In the genomic region with DNA sequence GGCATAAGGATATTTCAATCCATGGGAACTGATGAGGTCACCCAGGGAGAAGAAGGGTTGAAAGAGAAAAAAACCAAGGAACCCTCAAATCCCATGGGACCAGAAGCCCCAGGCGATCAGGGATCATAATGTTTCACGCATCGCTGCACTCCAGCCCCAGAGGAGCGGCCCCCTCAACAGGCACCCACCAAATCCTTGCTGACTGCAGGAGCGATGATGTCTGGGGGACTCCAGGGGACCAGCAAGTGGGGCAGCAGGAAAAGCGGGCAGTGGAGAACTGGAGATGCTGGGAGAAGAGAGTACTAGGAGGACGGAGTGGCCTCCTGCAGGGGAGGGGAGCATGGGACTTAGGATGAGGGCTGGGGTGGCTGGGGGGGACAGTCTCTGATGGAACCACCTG, we compare ENCODE assay signal across 18 cellular contexts. TPM values are rescaled to one million over a fixed set of nuclear protein-coding genes. Genes with fewer than 3 reads are reported as not detected.
DNase-seq lines count a peak whose midpoint lies in the region; ATAC-seq and TF ChIP-seq lines count a peak whose summit lies in the region.
"Had no signal": no experiment of that assay in that cellular context is flagged by ENCODE, and none has a peak within 500 bp of the region (broad histone marks: within the 10 kb centered on the region; RNA-seq: fewer than 3 reads in every experiment).

No MANE protein-coding gene starts in this region.

- H3K27me3 Mint-ChIP-seq in chondrocyte (ENCODE audit: low read depth) (no peaks in the 10 kb centered on the region), neural progenitor cell (ENCODE audit: insufficient read depth, low read depth) (peaks cover 19% of the 10 kb centered on the region)

- no peaks in the 10 kb centered on the region for H4K20me1 ChIP-seq in neural progenitor cell (ENCODE audit: low read depth)

- H3K27me3 ChIP-seq in left ventricle myocardium inferior (ENCODE audit: low read depth) (no peaks in the 10 kb centered on the region), neural progenitor cell (no peaks in the 10 kb centered on the region), aorta (ENCODE audit: control insufficient read depth in 1 of 2, insufficient read depth in 2 of 2, low read length in 1 of 2) (no peaks in the 10 kb centered on the region)

- H2AFZ ChIP-seq in neural progenitor cell (replicated peaks) = no peak overlapping the region
- H2AFZ ChIP-seq: GM23248 had no signal

- no peaks in the 10 kb centered on the region for H3K36me3 Mint-ChIP-seq in chondrocyte (ENCODE audit: low read depth)
- H3K36me3 Mint-ChIP-seq in neural progenitor cell = no peaks in the 10 kb centered on the region
- H3K36me3 Mint-ChIP-seq: IgD-negative memory B cell had no signal

- H3K4me3 Mint-ChIP-seq in chondrocyte (ENCODE audit: unreplicated experiment) (no peak overlapping the region), neural progenitor cell (no peak overlapping the region)
- H3K4me3 Mint-ChIP-seq: CD4-positive, alpha-beta T cell; IgD-negative memory B cell had no signal

- peaks cover 26% of the 10 kb centered on the region for H3K4me1 Mint-ChIP-seq in chondrocyte (ENCODE audit: low read depth)
- H3K4me1 Mint-ChIP-seq in neural progenitor cell = peaks cover 52% of the 10 kb centered on the region
- H3K4me1 Mint-ChIP-seq: IgD-negative memory B cell had no signal

- no peak for ATAC-seq in aorta (ENCODE audit: low FRiP score)
- no peak for ATAC-seq in GM19455 (IDR thresholded peaks at IDR 0.05; ENCODE audit: unreplicated experiment)
- no peak for ATAC-seq in HG03342 (IDR thresholded peaks at IDR 0.05; ENCODE audit: unreplicated experiment)

- H3K27ac ChIP-seq in left ventricle myocardium inferior (replicated peaks) (no peak overlapping the region), neural progenitor cell (no peak overlapping the region), aorta (ENCODE audit: low read depth in 1 of 2, low read length in 2 of 2) (no peak overlapping the region)
- H3K27ac ChIP-seq: 22Rv1, GM23248 had no signal

- no peak overlapping the region for H3K27ac Mint-ChIP-seq in chondrocyte (ENCODE audit: unreplicated experiment)
- H3K27ac Mint-ChIP-seq in neural progenitor cell = peak overlapping the region; percentile 72
- H3K27ac Mint-ChIP-seq: CD4-positive, alpha-beta T cell; IgD-negative memory B cell had no signal

- no peaks in the 10 kb centered on the region for H3K79me2 ChIP-seq in neural progenitor cell (ENCODE audit: low read depth)

- no peak overlapping the region for H3K4me2 ChIP-seq in neural progenitor cell

- H3K4me3 ChIP-seq in left ventricle myocardium inferior = no peak overlapping the region
- no peak overlapping the region for H3K4me3 ChIP-seq in neural progenitor cell
- no peak overlapping the region for H3K4me3 ChIP-seq in aorta (ENCODE audit: low read length in 2 of 2)
- H3K4me3 ChIP-seq: GM23248 had no signal

- no peaks in the 10 kb centered on the region for H3K4me1 ChIP-seq in left ventricle myocardium inferior
- H3K4me1 ChIP-seq in neural progenitor cell = peaks cover 53% of the 10 kb centered on the region
- H3K4me1 ChIP-seq in aorta (ENCODE audit: control insufficient read depth in 1 of 2, insufficient read depth in 2 of 2, low read length in 2 of 2) = no peaks in the 10 kb centered on the region

- DNase-seq in left ventricle myocardium inferior = peak; percentile 11
- DNase-seq in cardiac septum (ENCODE audit: low spot score) = no peak
- DNase-seq in chondrocyte (ENCODE audit: low spot score) = peak; percentile 77
- no peak for DNase-seq in neural progenitor cell (ENCODE audit: low spot score)
- peak; percentile 25 to 67 for DNase-seq in aorta
- DNase-seq in stimulated activated CD4-positive, alpha-beta T cell treated with anti-CD3 and anti-CD28 coated beads, Interleukin-12 subunit alpha, Interleukin-12 subunit beta, amount 100 ng/mL, for 4 hours = no peak
- DNase-seq: AML-193; C1 segment of cervical spinal cord; CD4-positive, alpha-beta T cell; DMS79; EL; GM23248 had no signal

- WGBS in aorta, 2 donors = 96 to 98% methylated on average over 7 of the region's 7 CpGs

- H3F3A ChIP-seq in neural progenitor cell (ENCODE audit: low read depth) = peaks cover 25% of the 10 kb centered on the region

- H3K9me3 ChIP-seq in left ventricle myocardium inferior (replicated peaks) (no peaks in the 10 kb centered on the region), neural progenitor cell (ENCODE audit: low read depth) (no peaks in the 10 kb centered on the region), aorta (ENCODE audit: control insufficient read depth, low read length) (no peaks in the 10 kb centered on the region)

- TF ChIP-seq CTCF in left ventricle myocardium inferior (IDR thresholded peaks at IDR 0.05; ENCODE audit: borderline replicate concordance) (no peak), chondrocyte (IDR thresholded peaks at IDR 0.05) (no peak), neural progenitor cell (IDR thresholded peaks at IDR 0.05) (no peak)

- H3K9me3 Mint-ChIP-seq in chondrocyte (ENCODE audit: low read depth) = no peaks in the 10 kb centered on the region
- no peaks in the 10 kb centered on the region for H3K9me3 Mint-ChIP-seq in neural progenitor cell
- H3K9me3 Mint-ChIP-seq: CD4-positive, alpha-beta T cell; IgD-negative memory B cell had no signal

- H3K36me3 ChIP-seq in left ventricle myocardium inferior (no peaks in the 10 kb centered on the region), neural progenitor cell (no peaks in the 10 kb centered on the region), aorta (ENCODE audit: control insufficient read depth in 1 of 2, insufficient read depth in 2 of 2, low read length in 1 of 2) (no peaks in the 10 kb centered on the region)

- no peak overlapping the region for H3K9ac ChIP-seq in neural progenitor cell
- H3K9ac ChIP-seq: GM23248 had no signal

- intact Hi-C loops in left ventricle myocardium inferior (cut with micrococcal nuclease) (no loop called here), cardiac septum (cut with DNase I) (no loop called here), aorta (cut with DNase I) (no loop called here)

RNA-seq across cellular contexts. Expression of a gene that starts 47.7 kb away (rescaled TPM):
- total RNA-seq in left ventricle myocardium inferior (0.38 TPM), cardiac septum (0.19 TPM), chondrocyte (not detected in 3 replicates), neural progenitor cell (ENCODE audit: low replicate concordance) (0.09 TPM in 1 of 2 replicates, not detected in the other), aorta (not detected)
- polyA plus RNA-seq in aorta = not detected
- total RNA-seq: CD4-positive, alpha-beta T cell; GM23248; H7; HT1080 had no signal
- polyA plus RNA-seq: GM23248, IgD-negative memory B cell had no signal

Comparison
In these comparisons a context has a peak if more than half of its experiments do, and no peak if none do; other contexts are left out.
1. DNase-seq: peak in left ventricle myocardium inferior (single experiment), chondrocyte (single experiment) and aorta (2 of 2); none in cardiac septum (single experiment), neural progenitor cell (single experiment) and stimulated activated CD4-positive, alpha-beta T cell treated with anti-CD3 and anti-CD28 coated beads, Interleukin-12 subunit alpha, Interleukin-12 subunit beta, amount 100 ng/mL, for 4 hours (single experiment).